ENCODE assay signal across 10 cellular contexts in genomic region chr17:869067-869466, GRCh38.
DNase-seq lines count a peak whose midpoint lies in the region; ATAC-seq and TF ChIP-seq lines count a peak whose summit lies in the region.
"Had no signal": no experiment of that assay in that cellular context is flagged by ENCODE, and none has a peak within 500 bp of the region (broad histone marks: within the 10 kb centered on the region; RNA-seq: fewer than 3 reads in every experiment).

No MANE protein-coding gene starts in this region.

- peak overlapping the region in 1 of 2 experiments; percentile 56 for H2BK12ac ChIP-seq in mesenchymal stem cell (ENCODE audit: low read length in 2 of 2)

- peak overlapping the region in 1 of 2 experiments; percentile 41 for H3K23ac ChIP-seq in mesenchymal stem cell (ENCODE audit: low read length in 2 of 2)

- H2BK15ac ChIP-seq in mesenchymal stem cell (ENCODE audit: low read depth, poor library complexity, severe bottlenecking), result peak overlapping the region; percentile 6

- no peak for TF ChIP-seq EP300 in suprapubic skin (IDR thresholded peaks at IDR 0.05)

- H3K4ac ChIP-seq in mesenchymal stem cell (ENCODE audit: low read depth in 1 of 2, low read length in 2 of 2), result peak overlapping the region; percentile 20 to 26

- H3K79me2 ChIP-seq in HCT116 (ENCODE audit: insufficient read depth, low read length), result peaks cover 60% of the 10 kb centered on the region

- H3K36me3 ChIP-seq in HCT116 (ENCODE audit: control insufficient read depth in 1 of 2, insufficient read depth in 2 of 2, low read length in 2 of 2) (no peaks in the 10 kb centered on the region), mesenchymal stem cell (ENCODE audit: control insufficient read depth in 1 of 2, insufficient read depth in 2 of 2, low read depth in 1 of 2, low read length in 2 of 2) (peaks cover 0 to 9% of the 10 kb centered on the region in 2 experiments), suprapubic skin (no peaks in the 10 kb centered on the region)

- DNase-seq in HCT116 (ENCODE audit: low read depth, low spot score) (no peak), mesenchymal stem cell (peak; percentile 93), suprapubic skin (ENCODE audit: low spot score in 2 of 2) (peak in 1 of 2 donors; percentile 81), T-helper 9 cell (no peak), type B pancreatic cell (ENCODE audit: extremely low spot score, unreplicated experiment) (no peak), HPDE6-E6E7 (ENCODE audit: extremely low spot score) (no peak)
- DNase-seq in NK-92 treated with Interleukin-12 subunit alpha and Interleukin-12 subunit beta, amount 100 ng/mL, for 24 hours (lab: John Stamatoyannopoulos, UW), result no peak
- DNase-seq: activated T-cell treated with anti-CD3 and anti-CD28 coated beads for 4 hours, NCI-H1105 treated with DMSO at 0.1 percent for 48 hours had no signal

- H3K27ac ChIP-seq in HCT116 (ENCODE audit: low read depth, low read length) (peak overlapping the region; percentile 62; the same call in 1 of the 2 replicates), mesenchymal stem cell (ENCODE audit: low read length, poor library complexity, severe bottlenecking) (no peak overlapping the region), suprapubic skin (peak overlapping the region; percentile 46)

- no peak for TF ChIP-seq CTCF in HCT116 (IDR thresholded peaks at IDR 0.05 in 2 of 3, conservative IDR thresholded peaks at IDR 0.05 in 1 of 3; ENCODE audit: borderline replicate concordance in 1 of 3, insufficient read depth in 1 of 3, low read depth in 2 of 3, low read length in 2 of 3)
- TF ChIP-seq CTCF in suprapubic skin (IDR thresholded peaks at IDR 0.05), result no peak
- TF ChIP-seq CTCF in type B pancreatic cell (conservative IDR thresholded peaks at IDR 0.05), result no peak

- no peak overlapping the region for H3K14ac ChIP-seq in mesenchymal stem cell (ENCODE audit: low read length in 2 of 2)

- peak overlapping the region; percentile 67 for H3K4me2 ChIP-seq in HCT116 (ENCODE audit: low read length)
- no peak overlapping the region for H3K4me2 ChIP-seq in mesenchymal stem cell (ENCODE audit: low read length, poor library complexity, severe bottlenecking)

- H3K4me3 ChIP-seq in HCT116 (replicated peaks in 1 of 2; ENCODE audit: low read depth in 1 of 2, low read length in 2 of 2) (no peak overlapping the region), mesenchymal stem cell (ENCODE audit: insufficient read depth in 1 of 2, low read depth in 1 of 2, low read length in 2 of 2) (peak overlapping the region in 1 of 2 experiments; percentile 69), suprapubic skin (peak overlapping the region; percentile 4)

- H3K9me3 ChIP-seq in HCT116 (ENCODE audit: control insufficient read depth in 1 of 2, insufficient read depth in 1 of 2, low read depth in 1 of 2, low read length in 2 of 2), result no peaks in the 10 kb centered on the region
- no peaks in the 10 kb centered on the region for H3K9me3 ChIP-seq in mesenchymal stem cell (ENCODE audit: control insufficient read depth, low read length)
- no peaks in the 10 kb centered on the region for H3K9me3 ChIP-seq in suprapubic skin

- H3K79me1 ChIP-seq in mesenchymal stem cell (replicated peaks; ENCODE audit: low read length, poor library complexity, severe bottlenecking), result peaks cover 33% of the 10 kb centered on the region

- peaks cover 42% of the 10 kb centered on the region for H3K36me3 Mint-ChIP-seq in type B pancreatic cell

- H3K27me3 ChIP-seq in HCT116 (ENCODE audit: insufficient read depth, low read length) (no peaks in the 10 kb centered on the region), mesenchymal stem cell (ENCODE audit: control insufficient read depth in 1 of 2, insufficient read depth in 1 of 2, low read length in 2 of 2) (no peaks in the 10 kb centered on the region), suprapubic skin (no peaks in the 10 kb centered on the region)

- no peaks in the 10 kb centered on the region for H3K27me3 Mint-ChIP-seq in type B pancreatic cell

- WGBS in mesenchymal stem cell, result 12% methylated on average over 7 of the region's 7 CpGs
- 55% methylated on average over 7 of the region's 7 CpGs for WGBS in suprapubic skin

- H3K4me1 Mint-ChIP-seq in type B pancreatic cell (ENCODE audit: unreplicated experiment), result peaks cover 36% of the 10 kb centered on the region

- H3K9me2 ChIP-seq in HCT116 (ENCODE audit: insufficient read depth), result no peaks in the 10 kb centered on the region

- peak overlapping the region; percentile 79 for H4K91ac ChIP-seq in mesenchymal stem cell (ENCODE audit: low read length)

- intact Hi-C loops in HCT116 (cut with micrococcal nuclease), result no loop called here

- peak overlapping the region; percentile 44 to 83 for H3K18ac ChIP-seq in mesenchymal stem cell (ENCODE audit: low read depth in 1 of 2, low read length in 2 of 2)

- no peak overlapping the region for H2AK5ac ChIP-seq in mesenchymal stem cell (ENCODE audit: low read length, severe bottlenecking)

- TF ChIP-seq POLR2A in HCT116 (IDR thresholded peaks at IDR 0.05; ENCODE audit: borderline replicate concordance, extremely low read depth, insufficient read depth, insufficient read length) (no peak), suprapubic skin (IDR thresholded peaks at IDR 0.05) (no peak)

- peaks cover 9% of the 10 kb centered on the region for H3K9me3 Mint-ChIP-seq in type B pancreatic cell

- no peak overlapping the region for H2AFZ ChIP-seq in HCT116 (ENCODE audit: low read depth, low read length, poor library complexity, severe bottlenecking)
- no peak overlapping the region for H2AFZ ChIP-seq in mesenchymal stem cell (ENCODE audit: low read depth, low read length)

- POLR2A ChIA-PET in HCT116 (lab: Charles Lee), result no interaction called here

- RAD21 ChIA-PET in HCT116 (lab: Charles Lee; ENCODE audit: low non-redundant PET in 1 of 2, low total read pairs in 2 of 2, uncharacterized antibody in 2 of 2, unreplicated experiment in 2 of 2), result no interaction called here

- no peaks in the 10 kb centered on the region for H4K20me1 ChIP-seq in HCT116 (ENCODE audit: insufficient read depth)

- CTCF ChIA-PET in HCT116 (lab: Charles Lee), result interaction anchor here (1.2 to 1.6 kb wide), 2 partner anchors 11 to 112 kb away, joined by 4 to 6 read pairs; no protein-coding TSS in a partner anchor

- BruUV-seq in HCT116 (replicated peaks; lab: Mats Ljungman, UMichigan), result no TSS peak

- H4K8ac ChIP-seq in mesenchymal stem cell (ENCODE audit: low read length), result peak overlapping the region; percentile 10

- peak overlapping the region; percentile 52 for H2BK120ac ChIP-seq in mesenchymal stem cell (ENCODE audit: low read depth, low read length)

- peaks cover 37 to 45% of the 10 kb centered on the region in 2 experiments for H3K4me1 ChIP-seq in HCT116 (ENCODE audit: control insufficient read depth in 1 of 2, insufficient read depth in 2 of 2, low read length in 2 of 2)
- peaks cover 17% of the 10 kb centered on the region for H3K4me1 ChIP-seq in mesenchymal stem cell (ENCODE audit: control insufficient read depth, insufficient read depth, low read depth, low read length)
- H3K4me1 ChIP-seq in suprapubic skin, result peaks cover 54% of the 10 kb centered on the region

- TF ChIP-seq RAD21 in HCT116 (IDR thresholded peaks at IDR 0.05; ENCODE audit: low read depth), result no peak

- H3K27ac Mint-ChIP-seq in type B pancreatic cell, result no peak overlapping the region

- ATAC-seq in HCT116, result peak; percentile 48
- ATAC-seq in esophagus mucosa, result peak; percentile 60

- H3K9ac ChIP-seq in HCT116 (ENCODE audit: low read length) (peak overlapping the region; percentile 49; the same call in 1 of the 2 replicates), mesenchymal stem cell (ENCODE audit: low read length) (peak overlapping the region; percentile 82)

- no peak overlapping the region for H2BK5ac ChIP-seq in mesenchymal stem cell (ENCODE audit: low read depth, low read length, poor library complexity, severe bottlenecking)

- H3K4me3 Mint-ChIP-seq in type B pancreatic cell, result no peak overlapping the region

TF ChIP-seq in HCT116, 20 proteins besides CTCF, POLR2A, EP300 and RAD21 (continues in another document):
- TF ChIP-seq YY1 (IDR thresholded peaks at IDR 0.05; ENCODE audit: extremely low read depth, insufficient replicate concordance, low read depth, low read length), result no peak
- no peak for TF ChIP-seq FOSL1 (IDR thresholded peaks at IDR 0.05; ENCODE audit: low read depth)
- TF ChIP-seq CEBPB (IDR thresholded peaks at IDR 0.05; ENCODE audit: low read depth), result no peak
- TF ChIP-seq SP1 (IDR thresholded peaks at IDR 0.05; ENCODE audit: low read depth), result no peak
- TF ChIP-seq, protein P1, sequence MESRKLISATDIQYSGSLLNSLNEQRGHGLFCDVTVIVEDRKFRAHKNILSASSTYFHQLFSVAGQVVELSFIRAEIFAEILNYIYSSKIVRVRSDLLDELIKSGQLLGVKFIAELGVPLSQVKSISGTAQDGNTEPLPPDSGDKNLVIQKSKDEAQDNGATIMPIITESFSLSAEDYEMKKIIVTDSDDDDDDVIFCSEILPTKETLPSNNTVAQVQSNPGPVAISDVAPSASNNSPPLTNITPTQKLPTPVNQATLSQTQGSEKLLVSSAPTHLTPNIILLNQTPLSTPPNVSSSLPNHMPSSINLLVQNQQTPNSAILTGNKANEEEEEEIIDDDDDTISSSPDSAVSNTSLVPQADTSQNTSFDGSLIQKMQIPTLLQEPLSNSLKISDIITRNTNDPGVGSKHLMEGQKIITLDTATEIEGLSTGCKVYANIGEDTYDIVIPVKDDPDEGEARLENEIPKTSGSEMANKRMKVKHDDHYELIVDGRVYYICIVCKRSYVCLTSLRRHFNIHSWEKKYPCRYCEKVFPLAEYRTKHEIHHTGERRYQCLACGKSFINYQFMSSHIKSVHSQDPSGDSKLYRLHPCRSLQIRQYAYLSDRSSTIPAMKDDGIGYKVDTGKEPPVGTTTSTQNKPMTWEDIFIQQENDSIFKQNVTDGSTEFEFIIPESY (IDR thresholded peaks at IDR 0.05; ENCODE audit: extremely low read depth, insufficient replicate concordance, low read length), result no peak
- TF ChIP-seq, protein P2, sequence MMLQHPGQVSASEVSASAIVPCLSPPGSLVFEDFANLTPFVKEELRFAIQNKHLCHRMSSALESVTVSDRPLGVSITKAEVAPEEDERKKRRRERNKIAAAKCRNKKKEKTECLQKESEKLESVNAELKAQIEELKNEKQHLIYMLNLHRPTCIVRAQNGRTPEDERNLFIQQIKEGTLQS (IDR thresholded peaks at IDR 0.05), result no peak
- no peak for TF ChIP-seq ELF1 (IDR thresholded peaks at IDR 0.05; ENCODE audit: borderline replicate concordance, low read depth)
